Comparison of ENCODE assay signal across 8 cellular contexts in genomic region chr11:16607675-16608644, GRCh38.
DNase-seq lines count a peak whose midpoint lies in the region; ATAC-seq and FAIRE-seq lines count a peak whose summit lies in the region.

No MANE protein-coding gene starts in this region.

- no peak for ATAC-seq in HG03469 (IDR thresholded peaks at IDR 0.05; ENCODE audit: unreplicated experiment)
- no peak for ATAC-seq in stimulated activated naive CD8-positive, alpha-beta T cell treated with anti-CD3 and anti-CD28 coated beads, Interleukin-15, amount 100 ng/mL, for 72 hours

- no peak overlapping the region for H3K27ac Mint-ChIP-seq in stimulated activated naive CD8-positive, alpha-beta T cell treated with anti-CD3 and anti-CD28 coated beads, Interleukin-15, amount 100 ng/mL, for 72 hours
- no peak overlapping the region for H3K27ac Mint-ChIP-seq in activated T-helper 1 cell treated with anti-CD3 and anti-CD28 coated beads, Interleukin-12 subunit alpha, Interleukin-12 subunit beta, Interleukin-2, Interleukin-4 antibody, amounts not matched to agents 30 ng/mL and 10 ng/mL and 1 ng/mL, durations not matched to agents 14 hours and 24 hours and 36 hours

- no peaks in the 10 kb centered on the region for H3K9me3 Mint-ChIP-seq in stimulated activated naive CD8-positive, alpha-beta T cell treated with anti-CD3 and anti-CD28 coated beads, Interleukin-15, amount 100 ng/mL, for 72 hours
- H3K9me3 Mint-ChIP-seq in activated T-helper 1 cell treated with anti-CD3 and anti-CD28 coated beads, Interleukin-12 subunit alpha, Interleukin-12 subunit beta, Interleukin-2, Interleukin-4 antibody, amounts not matched to agents 30 ng/mL and 10 ng/mL and 1 ng/mL, durations not matched to agents 14 hours and 24 hours and 36 hours: peaks cover 7% of the 10 kb centered on the region

- no peak for FAIRE-seq in small intestine (lab: Jason Lieb, UNC)

- H3K4me1 Mint-ChIP-seq in stimulated activated naive CD8-positive, alpha-beta T cell treated with anti-CD3 and anti-CD28 coated beads, Interleukin-15, amount 100 ng/mL, for 72 hours: peaks cover 50% of the 10 kb centered on the region
- peaks cover 10% of the 10 kb centered on the region for H3K4me1 Mint-ChIP-seq in activated T-helper 1 cell treated with anti-CD3 and anti-CD28 coated beads, Interleukin-12 subunit alpha, Interleukin-12 subunit beta, Interleukin-2, Interleukin-4 antibody, amounts not matched to agents 30 ng/mL and 10 ng/mL and 1 ng/mL, durations not matched to agents 14 hours and 24 hours and 36 hours (ENCODE audit: low read depth)

- peak overlapping the region; percentile 4; the same call in 1 of the 2 replicates for H3K4me3 ChIP-seq in iPS DF 6.9 (ENCODE audit: low read length)
- peak overlapping the region in 1 of 2 donors; percentile 54 for H3K4me3 ChIP-seq in small intestine (ENCODE audit: low read depth in 1 of 2, low read length in 2 of 2)

- H3K4me1 ChIP-seq in iPS DF 6.9 (ENCODE audit: control insufficient read depth, insufficient read depth, low read length) (peaks cover 5% of the 10 kb centered on the region; the same call in 1 of the 2 replicates), small intestine (ENCODE audit: control insufficient read depth in 2 of 2, insufficient read depth in 1 of 2, low read depth in 1 of 2, low read length in 1 of 2) (peaks cover 0 to 2% of the 10 kb centered on the region in 2 donors)

- H3K36me3 Mint-ChIP-seq in activated T-helper 1 cell treated with anti-CD3 and anti-CD28 coated beads, Interleukin-12 subunit alpha, Interleukin-12 subunit beta, Interleukin-2, Interleukin-4 antibody, amounts not matched to agents 30 ng/mL and 10 ng/mL and 1 ng/mL, durations not matched to agents 14 hours and 24 hours and 36 hours (ENCODE audit: low read depth): peaks cover 6% of the 10 kb centered on the region

- H3K36me3 ChIP-seq in iPS DF 6.9 (ENCODE audit: control insufficient read depth, insufficient read depth, low read length) (no peaks in the 10 kb centered on the region; the same call in 1 of the 2 replicates), small intestine (ENCODE audit: control insufficient read depth in 2 of 2, insufficient read depth in 2 of 2, low read length in 2 of 2) (no peaks in the 10 kb centered on the region)

- H3K27me3 Mint-ChIP-seq in stimulated activated naive CD8-positive, alpha-beta T cell treated with anti-CD3 and anti-CD28 coated beads, Interleukin-15, amount 100 ng/mL, for 72 hours: no peaks in the 10 kb centered on the region
- peaks cover 51% of the 10 kb centered on the region for H3K27me3 Mint-ChIP-seq in activated T-helper 1 cell treated with anti-CD3 and anti-CD28 coated beads, Interleukin-12 subunit alpha, Interleukin-12 subunit beta, Interleukin-2, Interleukin-4 antibody, amounts not matched to agents 30 ng/mL and 10 ng/mL and 1 ng/mL, durations not matched to agents 14 hours and 24 hours and 36 hours (ENCODE audit: insufficient read depth)

- WGBS in iPS DF 6.9 (ENCODE audit: insufficient coverage, insufficient read length): no CpG with 5 or more reads among the region's 25 CpGs
- 15 to 17% (median 17%) methylated on average over 25 of the region's 25 CpGs for WGBS in small intestine, 3 donors

- no peaks in the 10 kb centered on the region for H3K9me3 ChIP-seq in iPS DF 6.9 (ENCODE audit: control insufficient read depth, insufficient read depth, low read length)
- no peaks in the 10 kb centered on the region for H3K9me3 ChIP-seq in small intestine (ENCODE audit: control insufficient read depth, low read depth)

- H3K27ac ChIP-seq in iPS DF 6.9 (ENCODE audit: low read length) (no peak overlapping the region), small intestine (ENCODE audit: low read depth in 1 of 2, low read length in 1 of 2) (peak overlapping the region in 1 of 2 donors; percentile 81)

- intact Hi-C loops in activated T-helper 1 cell treated with anti-CD3 and anti-CD28 coated beads, Interleukin-12 subunit alpha, Interleukin-12 subunit beta, Interleukin-2, Interleukin-4 antibody, amounts not matched to agents 30 ng/mL and 10 ng/mL and 1 ng/mL, durations not matched to agents 14 hours and 24 hours and 36 hours (cut with micrococcal nuclease): loop anchor here (2.0 to 10.0 kb wide), 2 partner anchors 789 to 1633 kb away; partner anchors contain the start of gene CALCA

- H3K27me3 ChIP-seq in iPS DF 6.9 (ENCODE audit: control insufficient read depth, insufficient read depth, low read length) (peaks cover 91% of the 10 kb centered on the region), small intestine (ENCODE audit: control insufficient read depth in 2 of 2, insufficient read depth in 2 of 2, low read length in 2 of 2) (peaks cover 0 to 41% of the 10 kb centered on the region in 2 donors)

- peak; percentile 63 to 68 for DNase-seq in NCI-H524 (lab: John Stamatoyannopoulos, UW)
- no peak for DNase-seq in NCI-H524 treated with DMSO at 0.1 percent for 48 hours (lab: John Stamatoyannopoulos, UW)
- peak in 41 of 58 donors; percentile 25 to 85 (median 60) for DNase-seq in anterior cingulate cortex (lab: John Stamatoyannopoulos, UW)
- no peak for DNase-seq in iPS DF 6.9 (ENCODE audit: low read depth, low spot score)
- DNase-seq in small intestine: peak; percentile 36
- no peak for DNase-seq in stimulated activated naive CD8-positive, alpha-beta T cell treated with anti-CD3 and anti-CD28 coated beads, Interleukin-15, amount 100 ng/mL, for 72 hours
- no peak for DNase-seq in activated T-helper 1 cell treated with anti-CD3 and anti-CD28 coated beads, Interleukin-12 subunit alpha, Interleukin-12 subunit beta, Interleukin-2, Interleukin-4 antibody, amounts not matched to agents 30 ng/mL and 10 ng/mL and 1 ng/mL, durations not matched to agents 14 hours and 24 hours and 36 hours (ENCODE audit: low spot score)

- no peak overlapping the region for H3K4me3 Mint-ChIP-seq in stimulated activated naive CD8-positive, alpha-beta T cell treated with anti-CD3 and anti-CD28 coated beads, Interleukin-15, amount 100 ng/mL, for 72 hours
- H3K4me3 Mint-ChIP-seq in activated T-helper 1 cell treated with anti-CD3 and anti-CD28 coated beads, Interleukin-12 subunit alpha, Interleukin-12 subunit beta, Interleukin-2, Interleukin-4 antibody, amounts not matched to agents 30 ng/mL and 10 ng/mL and 1 ng/mL, durations not matched to agents 14 hours and 24 hours and 36 hours: no peak overlapping the region

Comparison
In these comparisons a context has a peak if more than half of its experiments do, and no peak if none do; other contexts are left out.
1. DNase-seq: peak in NCI-H524 (2 of 2), anterior cingulate cortex (41 of 58) and small intestine (single experiment); none in NCI-H524 treated with DMSO at 0.1 percent for 48 hours (single experiment), iPS DF 6.9 (single experiment), stimulated activated naive CD8-positive, alpha-beta T cell treated with anti-CD3 and anti-CD28 coated beads, Interleukin-15, amount 100 ng/mL, for 72 hours (0 of 2) and activated T-helper 1 cell treated with anti-CD3 and anti-CD28 coated beads, Interleukin-12 subunit alpha, Interleukin-12 subunit beta, Interleukin-2, Interleukin-4 antibody, amounts not matched to agents 30 ng/mL and 10 ng/mL and 1 ng/mL, durations not matched to agents 14 hours and 24 hours and 36 hours (single experiment).